Comparison of ENCODE assay signal across 8 cellular contexts in genomic region chr15:31434418-31435255, GRCh38.
DNase-seq lines count a peak whose midpoint lies in the region; ATAC-seq and TF ChIP-seq lines count a peak whose summit lies in the region.

No MANE protein-coding gene starts in this region.

- H3K9me3 Mint-ChIP-seq in activated CD4-positive, alpha-beta memory T cell treated with anti-CD3 and anti-CD28 coated beads for 36 hours = no peaks in the 10 kb centered on the region
- H3K9me3 Mint-ChIP-seq in effector memory CD8-positive, alpha-beta T cell = no peaks in the 10 kb centered on the region
- no peaks in the 10 kb centered on the region for H3K9me3 Mint-ChIP-seq in type B pancreatic cell

- H3K27ac ChIP-seq in parathyroid adenoma = peak overlapping the region; percentile 57

- CTCF ChIA-PET in activated CD4-positive, alpha-beta memory T cell treated with anti-CD3 and anti-CD28 coated beads for 36 hours (lab: Charles Lee) = interaction anchor here (0.7 to 12.9 kb wide), 41 partner anchors 9 to 257 kb away, joined by 3 to 312 read pairs (median 6); partner anchors contain the start of gene KLF13

- peak overlapping the region; percentile 69 for H2AFZ ChIP-seq in parathyroid adenoma

- H3K27ac Mint-ChIP-seq in activated CD4-positive, alpha-beta memory T cell treated with anti-CD3 and anti-CD28 coated beads for 36 hours = peak overlapping the region; percentile 99
- peak overlapping the region; percentile 99 for H3K27ac Mint-ChIP-seq in effector memory CD8-positive, alpha-beta T cell
- peak overlapping the region; percentile 44 for H3K27ac Mint-ChIP-seq in type B pancreatic cell

- POLR2A ChIA-PET in activated CD4-positive, alpha-beta memory T cell treated with anti-CD3 and anti-CD28 coated beads for 36 hours (lab: Charles Lee) = interaction anchor here (0.6 to 5.2 kb wide), 26 partner anchors 13 to 219 kb away, joined by 3 to 49 read pairs (median 6); partner anchors contain the start of gene KLF13

- peak overlapping the region; percentile 33 for H3K4me2 ChIP-seq in parathyroid adenoma (ENCODE audit: low read length)

- no peaks in the 10 kb centered on the region for H3K36me3 Mint-ChIP-seq in activated CD4-positive, alpha-beta memory T cell treated with anti-CD3 and anti-CD28 coated beads for 36 hours
- peaks cover 17% of the 10 kb centered on the region for H3K36me3 Mint-ChIP-seq in effector memory CD8-positive, alpha-beta T cell (ENCODE audit: insufficient read depth)
- no peaks in the 10 kb centered on the region for H3K36me3 Mint-ChIP-seq in type B pancreatic cell

- no peaks in the 10 kb centered on the region for H3K27me3 ChIP-seq in parathyroid adenoma (ENCODE audit: control insufficient read depth, insufficient read depth, low read length)

- H3K4me3 ChIP-seq in parathyroid adenoma (ENCODE audit: low read depth, low read length) = peak overlapping the region; percentile 37

- no peaks in the 10 kb centered on the region for H3K79me2 ChIP-seq in parathyroid adenoma

- no peaks in the 10 kb centered on the region for H3K4me1 ChIP-seq in parathyroid adenoma

- H3K4me3 Mint-ChIP-seq in activated CD4-positive, alpha-beta memory T cell treated with anti-CD3 and anti-CD28 coated beads for 36 hours = peak overlapping the region; percentile 64
- H3K4me3 Mint-ChIP-seq in effector memory CD8-positive, alpha-beta T cell = peak overlapping the region; percentile 87 to 92
- no peak overlapping the region for H3K4me3 Mint-ChIP-seq in type B pancreatic cell

- intact Hi-C loops in activated CD4-positive, alpha-beta memory T cell treated with anti-CD3 and anti-CD28 coated beads for 36 hours (cut with micrococcal nuclease) = loop anchor here (1.0 to 5.0 kb wide), 13 partner anchors 25 to 543 kb away; partner anchors contain the start of gene MTMR10

- in situ Hi-C loops in KBM-7 (cut with MboI; ENCODE audit: low pct_unique_long_range_greater_than_20kb, low sequenced_read_pairs) = loop anchor here (25.0 kb wide), 1 partner anchor 647 kb away; no protein-coding TSS in a partner anchor

- H3K27me3 Mint-ChIP-seq in activated CD4-positive, alpha-beta memory T cell treated with anti-CD3 and anti-CD28 coated beads for 36 hours = no peaks in the 10 kb centered on the region
- no peaks in the 10 kb centered on the region for H3K27me3 Mint-ChIP-seq in effector memory CD8-positive, alpha-beta T cell
- peaks cover 15% of the 10 kb centered on the region for H3K27me3 Mint-ChIP-seq in type B pancreatic cell

- no peak overlapping the region for H3K9ac ChIP-seq in parathyroid adenoma

- no peaks in the 10 kb centered on the region for H3K9me3 ChIP-seq in parathyroid adenoma (ENCODE audit: control insufficient read depth, low read length)

- peaks cover 80% of the 10 kb centered on the region for H3K4me1 Mint-ChIP-seq in activated CD4-positive, alpha-beta memory T cell treated with anti-CD3 and anti-CD28 coated beads for 36 hours (ENCODE audit: low read depth)
- peaks cover 55 to 70% of the 10 kb centered on the region in 2 donors for H3K4me1 Mint-ChIP-seq in effector memory CD8-positive, alpha-beta T cell (ENCODE audit: low read depth in 2 of 2)
- peaks cover 10% of the 10 kb centered on the region for H3K4me1 Mint-ChIP-seq in type B pancreatic cell (ENCODE audit: unreplicated experiment)

- no peak for TF ChIP-seq CTCF in parathyroid adenoma (IDR thresholded peaks at IDR 0.05)
- no peak for TF ChIP-seq CTCF in type B pancreatic cell (conservative IDR thresholded peaks at IDR 0.05)

- H3K36me3 ChIP-seq in parathyroid adenoma (ENCODE audit: control insufficient read depth, insufficient read depth, low read length) = no peaks in the 10 kb centered on the region

- peak; percentile 35 for DNase-seq in Ammon's horn (ENCODE audit: low spot score)
- DNase-seq in KBM-7 = peak; percentile 95
- peak; percentile 93 for DNase-seq in activated CD4-positive, alpha-beta memory T cell treated with anti-CD3 and anti-CD28 coated beads for 36 hours
- peak; percentile 71 to 78 (median 73) for DNase-seq in effector memory CD8-positive, alpha-beta T cell
- no peak for DNase-seq in type B pancreatic cell (ENCODE audit: extremely low spot score, unreplicated experiment)
- no peak for DNase-seq in NCI-H1694 treated with DMSO at 0.1 percent for 48 hours (lab: John Stamatoyannopoulos, UW)

- peak; percentile 54 for ATAC-seq in GM21381 (IDR thresholded peaks at IDR 0.05; ENCODE audit: unreplicated experiment)
- peak; percentile 69 for ATAC-seq in effector memory CD8-positive, alpha-beta T cell (replicated peaks)

Comparison
In these comparisons a context has a peak if more than half of its experiments do, and no peak if none do; other contexts are left out.
1. DNase-seq: peak in Ammon's horn (single experiment), KBM-7 (single experiment), activated CD4-positive, alpha-beta memory T cell treated with anti-CD3 and anti-CD28 coated beads for 36 hours (single experiment) and effector memory CD8-positive, alpha-beta T cell (3 of 3); none in type B pancreatic cell (single experiment) and NCI-H1694 treated with DMSO at 0.1 percent for 48 hours (single experiment).
2. H3K27ac Mint-ChIP-seq: peak in every context shown above with its lines; median percentile 99 in activated CD4-positive, alpha-beta memory T cell treated with anti-CD3 and anti-CD28 coated beads for 36 hours; 99 in effector memory CD8-positive, alpha-beta T cell; 44 in type B pancreatic cell.